In the genomic region with DNA sequence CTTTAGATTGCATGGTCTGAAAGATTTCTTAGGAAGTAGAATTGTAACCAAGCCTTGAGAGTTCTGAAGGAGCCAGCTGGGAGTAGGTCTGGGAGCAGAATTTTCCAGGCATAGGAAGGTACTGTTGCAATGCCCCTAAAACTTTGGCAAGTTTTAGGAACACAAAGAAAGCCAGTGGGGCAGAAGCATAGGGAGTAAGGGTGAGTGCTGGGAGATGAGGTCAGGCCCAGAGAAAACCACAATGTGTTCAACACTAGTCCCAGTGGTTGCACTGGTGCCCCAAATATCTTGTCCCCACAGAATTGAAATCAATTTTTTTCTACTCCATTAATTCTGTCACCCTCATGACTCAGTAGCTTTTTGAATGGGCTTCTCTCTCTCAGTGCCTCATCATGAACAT, we compare ENCODE assay signal across 2 cellular contexts.
TF ChIP-seq lines count a peak whose summit lies in the region.

No MANE protein-coding gene starts in this region.

TF ChIP-seq in A549, 52 proteins besides CTCF, POLR2A, EP300 and RAD21:
- TF ChIP-seq TFCP2L1 (CRISPR knock-in tag; IDR thresholded peaks at IDR 0.05) (no peak), ATOH8 (CRISPR knock-in tag; IDR thresholded peaks at IDR 0.05; ENCODE audit: low read depth) (no peak)
TF ChIP-seq in A549: peak in this region for 0.

TF ChIP-seq in IMR-90, 13 proteins besides CTCF, POLR2A, EP300 and RAD21:
- TF ChIP-seq MAFK (IDR thresholded peaks at IDR 0.05; ENCODE audit: low read depth, low read length) (no peak), FOS (IDR thresholded peaks at IDR 0.05; ENCODE audit: low read depth, low read length) (no peak), CHD1 (IDR thresholded peaks at IDR 0.05; ENCODE audit: low read depth, low read length) (no peak), RFX5 (IDR thresholded peaks at IDR 0.05; ENCODE audit: low read depth, low read length) (no peak), MAZ (IDR thresholded peaks at IDR 0.05; ENCODE audit: borderline replicate concordance, low read depth, low read length) (no peak), RCOR1 (IDR thresholded peaks at IDR 0.05; ENCODE audit: insufficient replicate concordance, low read length) (no peak), SMC3 (IDR thresholded peaks at IDR 0.05; ENCODE audit: low read depth, low read length) (no peak), CEBPB (IDR thresholded peaks at IDR 0.05; ENCODE audit: low read depth, low read length) (no peak), NFE2L2 (IDR thresholded peaks at IDR 0.05; ENCODE audit: low read depth, low read length) (no peak), ELK1 (IDR thresholded peaks at IDR 0.05; ENCODE audit: borderline replicate concordance, low read depth, low read length) (no peak), MXI1 (IDR thresholded peaks at IDR 0.05; ENCODE audit: borderline replicate concordance, low read depth, low read length) (no peak), BHLHE40 (IDR thresholded peaks at IDR 0.05; ENCODE audit: low read depth, low read length) (no peak)
- TF ChIP-seq, protein P1, sequence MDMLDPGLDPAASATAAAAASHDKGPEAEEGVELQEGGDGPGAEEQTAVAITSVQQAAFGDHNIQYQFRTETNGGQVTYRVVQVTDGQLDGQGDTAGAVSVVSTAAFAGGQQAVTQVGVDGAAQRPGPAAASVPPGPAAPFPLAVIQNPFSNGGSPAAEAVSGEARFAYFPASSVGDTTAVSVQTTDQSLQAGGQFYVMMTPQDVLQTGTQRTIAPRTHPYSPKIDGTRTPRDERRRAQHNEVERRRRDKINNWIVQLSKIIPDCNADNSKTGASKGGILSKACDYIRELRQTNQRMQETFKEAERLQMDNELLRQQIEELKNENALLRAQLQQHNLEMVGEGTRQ (IDR thresholded peaks at IDR 0.05; ENCODE audit: low read depth, low read length) = no peak
TF ChIP-seq in IMR-90: peak in this region for 0.
